Comparison of ENCODE assay signal across 10 cellular contexts in the genomic region with DNA sequence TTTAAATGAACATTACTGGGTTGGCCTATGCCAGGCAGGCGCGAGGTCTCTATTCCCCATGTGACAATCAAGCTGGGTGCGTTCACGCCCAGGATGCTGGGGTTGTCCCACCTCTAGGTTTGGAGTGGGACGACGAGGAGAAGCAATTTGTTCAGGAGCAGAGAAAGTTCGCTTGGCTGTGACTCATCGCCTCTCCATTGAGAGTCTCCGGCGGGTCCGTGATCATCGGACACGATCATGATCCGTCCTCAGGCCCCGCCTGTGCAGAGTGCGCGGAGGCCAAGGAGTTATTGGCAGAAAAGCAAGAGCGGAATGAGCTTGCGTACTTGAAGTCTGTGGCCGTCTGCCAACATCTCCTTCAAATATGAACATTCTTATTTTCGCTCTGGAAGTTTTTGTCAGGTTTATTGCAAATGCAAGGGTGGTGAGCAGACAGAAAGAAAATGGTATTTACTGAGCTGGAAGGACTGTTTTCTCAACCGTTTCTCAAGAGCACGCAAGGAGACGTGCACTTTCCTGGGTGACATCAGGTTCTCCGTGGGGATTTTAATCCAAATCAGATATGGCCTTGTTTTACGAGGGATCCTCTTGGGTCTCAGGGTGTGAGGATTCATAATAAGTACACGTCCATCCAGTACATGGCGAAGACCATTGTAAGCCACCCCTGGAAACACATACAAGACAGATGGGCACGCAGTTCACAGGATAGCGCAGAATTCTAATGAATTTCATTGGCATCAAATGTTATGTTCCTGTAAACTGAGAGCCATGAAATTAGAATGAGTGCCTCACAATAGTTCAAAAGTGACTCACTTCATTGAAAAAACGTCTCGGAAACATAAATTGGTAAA.
DNase-seq lines count a peak whose midpoint lies in the region; ATAC-seq and TF ChIP-seq lines count a peak whose summit lies in the region.
"Had no signal": no experiment of that assay in that cellular context is flagged by ENCODE, and none has a peak within 500 bp of the region (broad histone marks: within the 10 kb centered on the region; RNA-seq: fewer than 3 reads in every experiment).

No MANE protein-coding gene starts in this region.

- DNase-seq in activated effector memory CD4-positive, alpha-beta T cell treated with anti-CD3 and anti-CD28 coated beads, Interleukin-2, amount 50 U/mL, for 16 hours, result peak; percentile 50
- DNase-seq in activated effector memory CD4-positive, alpha-beta T cell treated with Interleukin-2 at 50 U/mL for 16 hours, result no peak
- DNase-seq in cardiac fibroblast (ENCODE audit: low read depth in 2 of 2) (peak; percentile 98 to 99), medulla oblongata (ENCODE audit: extremely low spot score) (peak; percentile 24), GM19238 (ENCODE audit: insufficient read length, low spot score) (no peak), middle frontal gyrus (ENCODE audit: extremely low spot score, low spot score) (no peak)
- DNase-seq in effector memory CD4-positive, alpha-beta T cell, result no peak
- DNase-seq: CD4-positive, alpha-beta memory T cell; natural killer cell had no signal

- no peak for TF ChIP-seq CTCF in cardiac fibroblast (IDR thresholded peaks at IDR 0.05; ENCODE audit: low read depth, low read length)

- H3K4me3 ChIP-seq in cardiac fibroblast (replicated peaks in 1 of 2; ENCODE audit: low read depth in 2 of 2, low read length in 2 of 2), result peak overlapping the region; percentile 19 to 41
- H3K4me3 ChIP-seq in effector memory CD4-positive, alpha-beta T cell (ENCODE audit: insufficient read depth, low read depth, low read length, poor library complexity, severe bottlenecking), result no peak overlapping the region

- no peak for ATAC-seq in HG03159 (IDR thresholded peaks at IDR 0.05; ENCODE audit: unreplicated experiment)
- ATAC-seq: natural killer cell had no signal

- H3K36me3 ChIP-seq in effector memory CD4-positive, alpha-beta T cell (ENCODE audit: control insufficient read depth, insufficient read depth, low read length), result no peaks in the 10 kb centered on the region

- peaks cover 10% of the 10 kb centered on the region for H3K27me3 ChIP-seq in effector memory CD4-positive, alpha-beta T cell (replicated peaks; ENCODE audit: control insufficient read depth, insufficient read depth, low read length, poor library complexity, severe bottlenecking)

- no peak overlapping the region for H3K27ac ChIP-seq in effector memory CD4-positive, alpha-beta T cell (ENCODE audit: insufficient read depth, low read length, poor library complexity, severe bottlenecking)

- H3K9me3 ChIP-seq in effector memory CD4-positive, alpha-beta T cell (ENCODE audit: control insufficient read depth, low read length), result no peaks in the 10 kb centered on the region

- H3K4me1 ChIP-seq in effector memory CD4-positive, alpha-beta T cell (ENCODE audit: control insufficient read depth, insufficient read depth, low read length, poor library complexity, severe bottlenecking), result no peaks in the 10 kb centered on the region

Comparison
In these comparisons a context has a peak if more than half of its experiments do, and no peak if none do; other contexts are left out.
1. DNase-seq: peak in activated effector memory CD4-positive, alpha-beta T cell treated with anti-CD3 and anti-CD28 coated beads, Interleukin-2, amount 50 U/mL, for 16 hours (single experiment), cardiac fibroblast (2 of 2) and medulla oblongata (single experiment); none in activated effector memory CD4-positive, alpha-beta T cell treated with Interleukin-2 at 50 U/mL for 16 hours (single experiment), GM19238 (single experiment), middle frontal gyrus (single experiment) and effector memory CD4-positive, alpha-beta T cell (0 of 3).